ENCODE assay signal across 24 cellular contexts in genomic region chr12:3551976-3552725, GRCh38.
"Had no signal": no experiment of that assay in that cellular context is flagged by ENCODE, and none has a peak within 500 bp of the region (broad histone marks: within the 10 kb centered on the region; RNA-seq: fewer than 3 reads in every experiment).

No MANE protein-coding gene starts in this region.

- H3K4me3 Mint-ChIP-seq: activated B cell treated with CpG ODN at 0.5 μM for 24 hours; activated CD4-positive, alpha-beta memory T cell treated with anti-CD3 and anti-CD28 coated beads, Interleukin-2, amount 10 ng/mL, durations not matched to agents 7 days and 5 days; activated CD4-positive, alpha-beta T cell treated with anti-CD3 and anti-CD28 coated beads, Interleukin-2, amount 10 ng/mL, durations not matched to agents 7 days and 5 days; activated naive CD8-positive, alpha-beta T cell treated with anti-CD3 and anti-CD28 coated beads, Interleukin-2, amount 50 U/mL, for 24 hours; activated T-cell treated with anti-CD3 and anti-CD28 coated beads, Interleukin-2, amount 50 U/mL, for 24 hours; activated T-helper 1 cell treated with anti-CD3 and anti-CD28 coated beads, Interleukin-12 subunit alpha, Interleukin-12 subunit beta, Interleukin-2, Interleukin-4 antibody, amounts not matched to agents 30 ng/mL and 10 ng/mL and 1 ng/mL, durations not matched to agents 14 hours and 24 hours and 36 hours; T-helper 1 cell treated with Interleukin-12 subunit alpha and Interleukin-12 subunit beta and Interleukin-4 antibody, amounts not matched to agents 30 μg/mL and 1 μg/mL, for 36 hours had no signal

- H3K4me3 ChIP-seq: ascending aorta, body of pancreas, K562, Peyer's patch had no signal

- ATAC-seq: activated naive CD4-positive, alpha-beta T cell treated with anti-CD3 and anti-CD28 coated beads, Interleukin-2, amount 50 U/mL, for 72 hours; activated naive CD8-positive, alpha-beta T cell treated with anti-CD3 and anti-CD28 coated beads, Interleukin-2, amount 50 U/mL, for 24 hours; body of pancreas; K562 had no signal

- DNase-seq: activated B cell treated with CpG ODN at 0.5 μM for 24 hours; activated CD4-positive, alpha-beta memory T cell treated with anti-CD3 and anti-CD28 coated beads, Interleukin-2, amount 10 ng/mL, durations not matched to agents 7 days and 5 days; activated CD4-positive, alpha-beta T cell treated with anti-CD3 and anti-CD28 coated beads, Interleukin-2, amount 10 ng/mL, durations not matched to agents 7 days and 5 days; activated effector memory CD4-positive, alpha-beta T cell treated with Interleukin-2 at 50 U/mL for 16 hours; activated naive CD4-positive, alpha-beta T cell; activated naive CD8-positive, alpha-beta T cell treated with anti-CD3 and anti-CD28 coated beads, Interleukin-2, amount 50 U/mL, for 24 hours; activated T-cell treated with anti-CD3 and anti-CD28 coated beads, Interleukin-2, amount 50 U/mL, for 24 hours; amniotic stem cell; Karpas-422; MM.1S; NCI-H1105; NCI-H1436; NCI-H1694 treated with DMSO at 0.1 percent for 48 hours; NCI-H2029 treated with DMSO at 0.1 percent for 48 hours; NCI-H524; Peyer's patch; SHP77 treated with DMSO at 0.1 percent for 48 hours had no signal

- H3K27ac Mint-ChIP-seq: activated B cell treated with CpG ODN at 0.5 μM for 24 hours; activated CD4-positive, alpha-beta memory T cell treated with anti-CD3 and anti-CD28 coated beads, Interleukin-2, amount 10 ng/mL, durations not matched to agents 7 days and 5 days; activated CD4-positive, alpha-beta T cell treated with anti-CD3 and anti-CD28 coated beads, Interleukin-2, amount 10 ng/mL, durations not matched to agents 7 days and 5 days; activated naive CD8-positive, alpha-beta T cell treated with anti-CD3 and anti-CD28 coated beads, Interleukin-2, amount 50 U/mL, for 24 hours; activated T-cell treated with anti-CD3 and anti-CD28 coated beads, Interleukin-2, amount 50 U/mL, for 24 hours; activated T-helper 1 cell treated with anti-CD3 and anti-CD28 coated beads, Interleukin-12 subunit alpha, Interleukin-12 subunit beta, Interleukin-2, Interleukin-4 antibody, amounts not matched to agents 30 ng/mL and 10 ng/mL and 1 ng/mL, durations not matched to agents 14 hours and 24 hours and 36 hours; T-helper 1 cell treated with Interleukin-12 subunit alpha and Interleukin-12 subunit beta and Interleukin-4 antibody, amounts not matched to agents 30 μg/mL and 1 μg/mL, for 36 hours had no signal

- H3K27ac ChIP-seq: ascending aorta, body of pancreas, Peyer's patch, RWPE1 had no signal

- H3K4me1 ChIP-seq: ascending aorta, body of pancreas, Peyer's patch had no signal

- H3K4me1 Mint-ChIP-seq: activated B cell treated with CpG ODN at 0.5 μM for 24 hours; activated CD4-positive, alpha-beta memory T cell treated with anti-CD3 and anti-CD28 coated beads, Interleukin-2, amount 10 ng/mL, durations not matched to agents 7 days and 5 days; activated CD4-positive, alpha-beta T cell treated with anti-CD3 and anti-CD28 coated beads, Interleukin-2, amount 10 ng/mL, durations not matched to agents 7 days and 5 days; activated naive CD8-positive, alpha-beta T cell treated with anti-CD3 and anti-CD28 coated beads, Interleukin-2, amount 50 U/mL, for 24 hours had no signal

- H3K27me3 ChIP-seq: ascending aorta, body of pancreas, Peyer's patch had no signal

- H3K36me3 Mint-ChIP-seq: activated naive CD4-positive, alpha-beta T cell treated with anti-CD3 and anti-CD28 coated beads, Interleukin-2, amount 50 U/mL, for 72 hours had no signal

- H3K9me3 Mint-ChIP-seq: activated B cell treated with CpG ODN at 0.5 μM for 24 hours; activated CD4-positive, alpha-beta memory T cell treated with anti-CD3 and anti-CD28 coated beads, Interleukin-2, amount 10 ng/mL, durations not matched to agents 7 days and 5 days; activated CD4-positive, alpha-beta T cell treated with anti-CD3 and anti-CD28 coated beads, Interleukin-2, amount 10 ng/mL, durations not matched to agents 7 days and 5 days; activated naive CD4-positive, alpha-beta T cell treated with anti-CD3 and anti-CD28 coated beads, Interleukin-2, amount 50 U/mL, for 72 hours; activated naive CD8-positive, alpha-beta T cell treated with anti-CD3 and anti-CD28 coated beads, Interleukin-2, amount 50 U/mL, for 24 hours; activated T-cell treated with anti-CD3 and anti-CD28 coated beads, Interleukin-2, amount 50 U/mL, for 24 hours; activated T-helper 1 cell treated with anti-CD3 and anti-CD28 coated beads, Interleukin-12 subunit alpha, Interleukin-12 subunit beta, Interleukin-2, Interleukin-4 antibody, amounts not matched to agents 30 ng/mL and 10 ng/mL and 1 ng/mL, durations not matched to agents 14 hours and 24 hours and 36 hours; T-helper 1 cell treated with Interleukin-12 subunit alpha and Interleukin-12 subunit beta and Interleukin-4 antibody, amounts not matched to agents 30 μg/mL and 1 μg/mL, for 36 hours had no signal

- H3K9me3 ChIP-seq: ascending aorta, body of pancreas, Peyer's patch had no signal

- H3K36me3 ChIP-seq: ascending aorta, Peyer's patch had no signal
